ENCODE assay signal across 8 cellular contexts in genomic region chr6:3749991-3750323, GRCh38. TPM values are rescaled to one million over a fixed set of nuclear protein-coding genes. Genes with fewer than 3 reads are reported as not detected.
DNase-seq lines count a peak whose midpoint lies in the region; ATAC-seq and TF ChIP-seq lines count a peak whose summit lies in the region.

No MANE protein-coding gene starts in this region.

- peak overlapping the region; percentile 73 for H3K4me3 ChIP-seq in choroid plexus epithelial cell (ENCODE audit: low read depth, low read length)
- peak overlapping the region; percentile 78 to 85 for H3K4me3 ChIP-seq in mesenchymal stem cell (ENCODE audit: insufficient read depth in 1 of 2, low read depth in 1 of 2, low read length in 2 of 2)
- H3K4me3 ChIP-seq in upper lobe of left lung: peak overlapping the region; percentile 71 to 80 (median 78)

- H3K14ac ChIP-seq in mesenchymal stem cell (ENCODE audit: low read length in 2 of 2): no peak overlapping the region

- peak overlapping the region in 1 of 2 experiments; percentile 100 for H3K4ac ChIP-seq in mesenchymal stem cell (ENCODE audit: low read depth in 1 of 2, low read length in 2 of 2)

- peak overlapping the region in 1 of 2 experiments; percentile 84 for H2BK12ac ChIP-seq in mesenchymal stem cell (ENCODE audit: low read length in 2 of 2)

- DNase-seq in ACHN: peak; percentile 72
- peak; percentile 59 for DNase-seq in HT1080 (ENCODE audit: low read depth)
- peak; percentile 79 for DNase-seq in choroid plexus epithelial cell (ENCODE audit: low read depth)
- DNase-seq in mesenchymal stem cell: peak; percentile 68
- no peak for DNase-seq in upper lobe of left lung
- DNase-seq in NOMO-1 treated with DMSO at 0.1 percent for 48 hours (lab: John Stamatoyannopoulos, UW; ENCODE audit: unreplicated experiment): no peak
- no peak for DNase-seq in NCI-H2171 (lab: John Stamatoyannopoulos, UW)

- H3K9me3 ChIP-seq in mesenchymal stem cell (ENCODE audit: control insufficient read depth, low read length) (no peaks in the 10 kb centered on the region), upper lobe of left lung (no peaks in the 10 kb centered on the region)

- TF ChIP-seq CTCF in choroid plexus epithelial cell (conservative IDR thresholded peaks at IDR 0.05; ENCODE audit: low read depth, low read length) (no peak), upper lobe of left lung (IDR thresholded peaks at IDR 0.05) (no peak)

- peak overlapping the region in 1 of 2 experiments; percentile 100 for H3K18ac ChIP-seq in mesenchymal stem cell (ENCODE audit: low read depth in 1 of 2, low read length in 2 of 2)

- peak overlapping the region; percentile 97 for H3K9ac ChIP-seq in mesenchymal stem cell (ENCODE audit: low read length)

- peak overlapping the region in 1 of 2 experiments; percentile 19 for H3K23ac ChIP-seq in mesenchymal stem cell (ENCODE audit: low read length in 2 of 2)

- ATAC-seq in upper lobe of left lung (ENCODE audit: low FRiP score in 2 of 2) (peak in 1 of 2 donors; percentile 3), HG03354 (IDR thresholded peaks at IDR 0.05; ENCODE audit: poor library complexity, severe bottlenecking, unreplicated experiment) (no peak)

- H2AFZ ChIP-seq in mesenchymal stem cell (ENCODE audit: low read depth, low read length): no peak overlapping the region

- H2BK15ac ChIP-seq in mesenchymal stem cell (ENCODE audit: low read depth, poor library complexity, severe bottlenecking): no peak overlapping the region

- H3K36me3 ChIP-seq in mesenchymal stem cell (ENCODE audit: control insufficient read depth in 1 of 2, insufficient read depth in 2 of 2, low read depth in 1 of 2, low read length in 2 of 2) (peaks cover 10 to 29% of the 10 kb centered on the region in 2 experiments), upper lobe of left lung (peaks cover 0 to 8% (median 2%) of the 10 kb centered on the region in 4 donors)

- H3K27me3 ChIP-seq in mesenchymal stem cell (ENCODE audit: control insufficient read depth in 1 of 2, insufficient read depth in 1 of 2, low read length in 2 of 2): no peaks in the 10 kb centered on the region
- H3K27me3 ChIP-seq in upper lobe of left lung: peaks cover 0 to 6% (median 0%) of the 10 kb centered on the region in 4 donors

- H2BK5ac ChIP-seq in mesenchymal stem cell (ENCODE audit: low read depth, low read length, poor library complexity, severe bottlenecking): peak overlapping the region; percentile 76

- no peak for TF ChIP-seq EP300 in upper lobe of left lung (IDR thresholded peaks at IDR 0.05)

- H2BK120ac ChIP-seq in mesenchymal stem cell (ENCODE audit: low read depth, low read length): no peak overlapping the region

- no peak for TF ChIP-seq POLR2A in upper lobe of left lung (IDR thresholded peaks at IDR 0.05)

- 10% methylated on average over 7 of the region's 7 CpGs for WGBS in mesenchymal stem cell
- WGBS in upper lobe of left lung, 2 donors: 51 to 60% methylated on average over 7 of the region's 7 CpGs

- no peaks in the 10 kb centered on the region for H3K79me1 ChIP-seq in mesenchymal stem cell (replicated peaks; ENCODE audit: low read length, poor library complexity, severe bottlenecking)

- peaks cover 45% of the 10 kb centered on the region for H3K4me1 ChIP-seq in mesenchymal stem cell (ENCODE audit: control insufficient read depth, insufficient read depth, low read depth, low read length)
- peaks cover 38 to 71% (median 52%) of the 10 kb centered on the region in 4 donors for H3K4me1 ChIP-seq in upper lobe of left lung

- peak overlapping the region; percentile 80 for H2AK5ac ChIP-seq in mesenchymal stem cell (ENCODE audit: low read length, severe bottlenecking)

- peak overlapping the region; percentile 93 for H3K27ac ChIP-seq in mesenchymal stem cell (ENCODE audit: low read length, poor library complexity, severe bottlenecking)
- H3K27ac ChIP-seq in upper lobe of left lung: peak overlapping the region; percentile 93 to 100 (median 96)

- H4K8ac ChIP-seq in mesenchymal stem cell (ENCODE audit: low read length): peak overlapping the region; percentile 59

- no peak overlapping the region for H4K91ac ChIP-seq in mesenchymal stem cell (ENCODE audit: low read length)

- H3K4me2 ChIP-seq in mesenchymal stem cell (ENCODE audit: low read length, poor library complexity, severe bottlenecking): peak overlapping the region; percentile 75

- in situ Hi-C loops in ACHN (cut with HindIII; ENCODE audit: low pct_ligation_motif_present, low pct_unique_long_range_greater_than_20kb, low sequenced_read_pairs): no loop called here

RNA-seq across cellular contexts. Expression of gene PXDC1, which starts 1.6 kb away (rescaled TPM):
- 27.6 and 28.2 TPM in 2 replicates for total RNA-seq in HT1080 (2014; rRNA removed; shearing (Covaris generic))
- polyA plus RNA-seq in HT1080 (2015; cell fraction: cytosol; rRNA removed): 30.5 and 31.4 TPM in 2 replicates
- polyA plus RNA-seq in HT1080 (2015; cell fraction: nucleus; rRNA removed): 15.6 and 28.1 TPM in 2 replicates
- 40.5 TPM for polyA plus RNA-seq in mesenchymal stem cell (2013, experiment 1 of 2)
- polyA plus RNA-seq in mesenchymal stem cell (2013, experiment 2 of 2): 41.6 TPM
- total RNA-seq in upper lobe of left lung: 100 to 1,000 TPM in 3 of 6 donors, 10 to 100 TPM in 3; 51.6 to 118 (median 95.3) TPM

Comparison
In these comparisons a context has a peak if more than half of its experiments do, and no peak if none do; other contexts are left out.
1. DNase-seq: peak in ACHN (single experiment), HT1080 (single experiment), choroid plexus epithelial cell (single experiment) and mesenchymal stem cell (single experiment); none in upper lobe of left lung (0 of 2), NOMO-1 treated with DMSO at 0.1 percent for 48 hours (single experiment) and NCI-H2171 (single experiment).
2. Peak in every context shown above with its lines, with median percentiles within 50 percentile points of each other: H3K4me3 ChIP-seq.